12 cellular contexts compared by ENCODE assay signal in genomic region chr16:2981899-2982250, GRCh38. TPM values are rescaled to one million over a fixed set of nuclear protein-coding genes. Genes with fewer than 3 reads are reported as not detected.
DNase-seq lines count a peak whose midpoint lies in the region; ATAC-seq and TF ChIP-seq lines count a peak whose summit lies in the region.
"Had no signal": no experiment of that assay in that cellular context is flagged by ENCODE, and none has a peak within 500 bp of the region (broad histone marks: within the 10 kb centered on the region; RNA-seq: fewer than 3 reads in every experiment).

No MANE protein-coding gene starts in this region.

- H3K27me3 Mint-ChIP-seq in activated CD4-positive, alpha-beta memory T cell treated with anti-CD3 and anti-CD28 coated beads for 36 hours = no peaks in the 10 kb centered on the region

- intact Hi-C loops in activated CD4-positive, alpha-beta memory T cell treated with anti-CD3 and anti-CD28 coated beads for 36 hours (cut with micrococcal nuclease) = loop anchor here (5.0 kb wide), 1 partner anchor 75 kb away; no protein-coding TSS in a partner anchor
- intact Hi-C loops in adrenal gland (cut with DNase I) = loop anchor here in 1 of 2 donors (10.0 kb wide), 1 partner anchor 57 kb away; no protein-coding TSS in a partner anchor

- H3K27ac Mint-ChIP-seq in activated CD4-positive, alpha-beta memory T cell treated with anti-CD3 and anti-CD28 coated beads for 36 hours = no peak overlapping the region

- CTCF ChIA-PET in activated CD4-positive, alpha-beta memory T cell treated with anti-CD3 and anti-CD28 coated beads for 36 hours (lab: Charles Lee) = interaction anchor here (1.2 to 1.6 kb wide), 3 partner anchors 9 to 50 kb away, joined by 3 read pairs; no protein-coding TSS in a partner anchor

- no peaks in the 10 kb centered on the region for H3K36me3 ChIP-seq in ES-I3 (ENCODE audit: insufficient read depth, low read length)
- no peaks in the 10 kb centered on the region for H3K36me3 ChIP-seq in adrenal gland (replicated peaks in 1 of 2)

- TF ChIP-seq CTCF in 22Rv1 (IDR thresholded peaks at IDR 0.05) (no peak), adrenal gland (IDR thresholded peaks at IDR 0.05) (no peak)

- H3K27me3 ChIP-seq in adrenal gland = peaks cover 4% of the 10 kb centered on the region

- no peaks in the 10 kb centered on the region for H3K9me3 Mint-ChIP-seq in activated CD4-positive, alpha-beta memory T cell treated with anti-CD3 and anti-CD28 coated beads for 36 hours

- ATAC-seq in esophagus mucosa = no peak

- POLR2A ChIA-PET in activated CD4-positive, alpha-beta memory T cell treated with anti-CD3 and anti-CD28 coated beads for 36 hours (lab: Charles Lee) = interaction anchor here (1.1 to 1.3 kb wide), 3 partner anchors 10 to 39 kb away, joined by 3 to 4 read pairs (median 3); no protein-coding TSS in a partner anchor

- DNase-seq in activated CD4-positive, alpha-beta memory T cell treated with anti-CD3 and anti-CD28 coated beads for 36 hours = no peak
- DNase-seq in iPS-NIHi7 (ENCODE audit: extremely low spot score) (peak; percentile 61), adrenal gland (no peak), NCI-H2081 treated with DMSO at 0.1 percent for 48 hours (lab: John Stamatoyannopoulos, UW) (no peak)
- DNase-seq in stimulated activated CD4-positive, alpha-beta T cell treated with anti-CD3 and anti-CD28 coated beads, Interleukin-1b, Interleukin-23, amount 100 ng/mL, for 48 hours = no peak
- DNase-seq: NCI-H2081, RPMI8226 had no signal

- TF ChIP-seq POLR2A in adrenal gland (IDR thresholded peaks at IDR 0.05) = no peak

- H3K4me3 ChIP-seq in adrenal gland = no peak overlapping the region

- peak overlapping the region; percentile 99; the same call in 1 of the 2 replicates for H3K27ac ChIP-seq in 22Rv1
- H3K27ac ChIP-seq in adrenal gland = peak overlapping the region in 2 of 5 donors; percentile 83 to 84

- peaks cover 17% of the 10 kb centered on the region for H3K36me3 Mint-ChIP-seq in activated CD4-positive, alpha-beta memory T cell treated with anti-CD3 and anti-CD28 coated beads for 36 hours

- peaks cover 15% of the 10 kb centered on the region for H3K4me1 Mint-ChIP-seq in activated CD4-positive, alpha-beta memory T cell treated with anti-CD3 and anti-CD28 coated beads for 36 hours (ENCODE audit: low read depth)

- 44 to 67% (median 56%) methylated on average over 4 of the region's 4 CpGs for WGBS in adrenal gland, 4 donors

- peak overlapping the region; percentile 97 for H3K9ac ChIP-seq in ES-I3 (ENCODE audit: low read depth, low read length)

- no peaks in the 10 kb centered on the region for H3K9me3 ChIP-seq in ES-I3 (ENCODE audit: control insufficient read depth, insufficient read depth, low read length)
- no peaks in the 10 kb centered on the region for H3K9me3 ChIP-seq in adrenal gland (replicated peaks in 1 of 3)

- H3K4me3 Mint-ChIP-seq in activated CD4-positive, alpha-beta memory T cell treated with anti-CD3 and anti-CD28 coated beads for 36 hours = peak overlapping the region; percentile 62

- H3K4me1 ChIP-seq in ES-I3 (ENCODE audit: insufficient read depth, low read length) = peaks cover 4% of the 10 kb centered on the region; the same call in 1 of the 2 replicates
- peaks cover 12 to 24% of the 10 kb centered on the region in 2 donors for H3K4me1 ChIP-seq in adrenal gland (replicated peaks in 1 of 2)

RNA-seq across cellular contexts. Expression of gene PKMYT1, which starts 1.6 kb away (rescaled TPM):
- total RNA-seq in activated CD4-positive, alpha-beta memory T cell treated with anti-CD3 and anti-CD28 coated beads for 36 hours = 100 to 1,000 TPM; 123 to 134 TPM
- total RNA-seq in esophagus mucosa (16.9 TPM), adrenal gland (1 to 10 TPM in 7 of 8 donors, under 1 TPM in 1; 0.46 to 4.5 (median 2.9) TPM)
- polyA plus RNA-seq in adrenal gland = 1 to 10 TPM; 1.0 to 3.7 (median 2.0) TPM

RNA-seq across cellular contexts. Expression of gene PAQR4, which starts 12.7 kb away (rescaled TPM):
- 10 to 100 TPM; 37.0 to 37.9 TPM for total RNA-seq in activated CD4-positive, alpha-beta memory T cell treated with anti-CD3 and anti-CD28 coated beads for 36 hours
- total RNA-seq in esophagus mucosa (11.1 TPM), adrenal gland (10 to 100 TPM in 7 of 8 donors, 1 to 10 TPM in 1; 7.4 to 17.0 (median 13.5) TPM)
- 10 to 100 TPM in 1 of 3 donors, 1 to 10 TPM in 2; 4.1 to 14.6 (median 8.1) TPM for polyA plus RNA-seq in adrenal gland

RNA-seq across cellular contexts. Expression of gene KREMEN2, which starts 17.8 kb away (rescaled TPM):
- total RNA-seq in activated CD4-positive, alpha-beta memory T cell treated with anti-CD3 and anti-CD28 coated beads for 36 hours = not detected
- 1.3 TPM for total RNA-seq in esophagus mucosa
- not detected for total RNA-seq in adrenal gland
- not detected for polyA plus RNA-seq in adrenal gland
- total RNA-seq: mucosa of gallbladder, ureter had no signal

RNA-seq across cellular contexts. Expression of gene CLDN9, which starts 30.8 kb away (rescaled TPM):
- not detected for total RNA-seq in activated CD4-positive, alpha-beta memory T cell treated with anti-CD3 and anti-CD28 coated beads for 36 hours
- total RNA-seq in esophagus mucosa = not detected
- total RNA-seq in adrenal gland = under 1 TPM in 2 of 8 donors, not detected in 6; 0.28 to 0.31 TPM
- 1 to 10 TPM in 1 of 3 donors, under 1 TPM in 1, not detected in 1; 0.34 to 1.4 TPM for polyA plus RNA-seq in adrenal gland

RNA-seq across cellular contexts. Expression of gene CLDN6, which starts 36.1 kb away (rescaled TPM):
- not detected for total RNA-seq in activated CD4-positive, alpha-beta memory T cell treated with anti-CD3 and anti-CD28 coated beads for 36 hours
- total RNA-seq in esophagus mucosa = not detected
- total RNA-seq in adrenal gland = under 1 TPM in 2 of 8 donors, not detected in 6; 0.46 to 0.47 TPM
- polyA plus RNA-seq in adrenal gland = not detected
- total RNA-seq: ureter had no signal
